In the genomic region with DNA sequence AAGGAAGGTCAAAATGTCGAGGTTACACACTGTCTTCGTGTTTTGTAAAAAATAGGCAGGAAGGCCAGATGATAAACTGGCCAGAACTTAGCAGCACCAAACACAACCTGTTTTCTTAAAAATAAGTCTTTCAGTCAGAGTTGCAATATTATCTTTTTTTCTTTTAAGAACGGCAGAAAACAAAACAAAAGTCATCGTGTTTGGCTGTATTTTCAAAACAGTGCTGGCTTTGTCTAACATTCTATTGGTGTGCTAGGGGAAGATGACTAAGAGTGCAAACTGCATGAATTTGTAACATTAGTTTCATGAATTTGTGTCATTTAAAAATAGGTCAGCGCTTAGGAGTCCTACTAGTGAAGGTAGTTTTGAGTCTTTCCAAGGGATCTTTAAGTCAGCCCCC, we compare ENCODE assay signal across 11 cellular contexts. TPM values are rescaled to one million over a fixed set of nuclear protein-coding genes. Genes with fewer than 3 reads are reported as not detected.
DNase-seq lines count a peak whose midpoint lies in the region; ATAC-seq and TF ChIP-seq lines count a peak whose summit lies in the region.
"Had no signal": no experiment of that assay in that cellular context is flagged by ENCODE, and none has a peak within 500 bp of the region (broad histone marks: within the 10 kb centered on the region; RNA-seq: fewer than 3 reads in every experiment).

No MANE protein-coding gene starts in this region.

- H3K27ac Mint-ChIP-seq in stimulated activated effector memory CD8-positive, alpha-beta T cell treated with anti-CD3 and anti-CD28 coated beads, Interleukin-12 subunit alpha, Interleukin-12 subunit beta, amount 100 ng/mL, for 72 hours: peak overlapping the region; percentile 97

- ATAC-seq in left lung: no peak
- ATAC-seq in stimulated activated effector memory CD8-positive, alpha-beta T cell treated with anti-CD3 and anti-CD28 coated beads, Interleukin-12 subunit alpha, Interleukin-12 subunit beta, amount 100 ng/mL, for 72 hours: peak; percentile 60

- peaks cover 57% of the 10 kb centered on the region for H3K4me1 Mint-ChIP-seq in stimulated activated effector memory CD8-positive, alpha-beta T cell treated with anti-CD3 and anti-CD28 coated beads, Interleukin-12 subunit alpha, Interleukin-12 subunit beta, amount 100 ng/mL, for 72 hours

- intact Hi-C loops in ascending aorta (cut with DNase I): loop anchor here (5.0 kb wide), 1 partner anchor 1498 kb away; a partner anchor contains a TSS
- intact Hi-C loops in left lung (cut with DNase I): no loop called here

- H3K4me1 ChIP-seq in ascending aorta (peaks cover 2 to 6% of the 10 kb centered on the region in 2 donors), left lung (peaks cover 0 to 15% of the 10 kb centered on the region in 2 donors)
- H3K4me1 ChIP-seq: SJCRH30 had no signal

- H3K9me3 Mint-ChIP-seq in stimulated activated effector memory CD8-positive, alpha-beta T cell treated with anti-CD3 and anti-CD28 coated beads, Interleukin-12 subunit alpha, Interleukin-12 subunit beta, amount 100 ng/mL, for 72 hours: no peaks in the 10 kb centered on the region

- DNase-seq in NCI-H510A treated with DMSO at 0.1 percent for 48 hours (lab: John Stamatoyannopoulos, UW): peak; percentile 11
- no peak for DNase-seq in NCI-H510A (lab: John Stamatoyannopoulos, UW)
- DNase-seq in ascending aorta (ENCODE audit: low spot score in 2 of 2): no peak
- no peak for DNase-seq in left lung
- no peak for DNase-seq in stimulated activated effector memory CD8-positive, alpha-beta T cell treated with anti-CD3 and anti-CD28 coated beads, Interleukin-12 subunit alpha, Interleukin-12 subunit beta, amount 100 ng/mL, for 72 hours (ENCODE audit: low spot score in 2 of 2)
- DNase-seq in activated CD4-positive, CD25-positive, alpha-beta regulatory T cell (lab: John Stamatoyannopoulos, UW): no peak
- no peak for DNase-seq in CD1c-positive myeloid dendritic cell (ENCODE audit: extremely low spot score)
- DNase-seq in COLO829 (ENCODE audit: low spot score): no peak
- DNase-seq: 8988T, SJCRH30 had no signal

- H3K4me3 ChIP-seq in ascending aorta (peak overlapping the region; percentile 75 to 97), left lung (peak overlapping the region; percentile 48 to 63)
- H3K4me3 ChIP-seq: SJCRH30 had no signal

- peak overlapping the region; percentile 84 for H3K4me3 Mint-ChIP-seq in stimulated activated effector memory CD8-positive, alpha-beta T cell treated with anti-CD3 and anti-CD28 coated beads, Interleukin-12 subunit alpha, Interleukin-12 subunit beta, amount 100 ng/mL, for 72 hours

- H3K27ac ChIP-seq in ascending aorta (peak overlapping the region; percentile 29 to 46), left lung (peak overlapping the region; percentile 78 to 81)
- H3K27ac ChIP-seq: SJCRH30 had no signal

- H3K36me3 ChIP-seq in ascending aorta: peaks cover 0 to 3% of the 10 kb centered on the region in 2 donors
- H3K36me3 ChIP-seq in left lung: no peaks in the 10 kb centered on the region
- H3K36me3 ChIP-seq: SJCRH30 had no signal

- H3K9me3 ChIP-seq in ascending aorta (no peaks in the 10 kb centered on the region), left lung (no peaks in the 10 kb centered on the region)
- H3K9me3 ChIP-seq: SJCRH30 had no signal

- H3K36me3 Mint-ChIP-seq in stimulated activated effector memory CD8-positive, alpha-beta T cell treated with anti-CD3 and anti-CD28 coated beads, Interleukin-12 subunit alpha, Interleukin-12 subunit beta, amount 100 ng/mL, for 72 hours: peaks cover 100% of the 10 kb centered on the region

- no peak for TF ChIP-seq CTCF in ascending aorta (IDR thresholded peaks at IDR 0.05)
- TF ChIP-seq CTCF in left lung (IDR thresholded peaks at IDR 0.05): no peak

- H3K27me3 ChIP-seq in ascending aorta (no peaks in the 10 kb centered on the region), left lung (peaks cover 0 to 36% of the 10 kb centered on the region in 2 donors)
- H3K27me3 ChIP-seq: SJCRH30 had no signal

RNA-seq across cellular contexts. Expression of a gene that starts 5.3 kb away (rescaled TPM):
- total RNA-seq in ascending aorta (41.1 TPM), left lung (10 to 100 TPM; 52.2 to 60.8 TPM)
- total RNA-seq: G401 had no signal
